24 cellular contexts compared by ENCODE assay signal in genomic region chr7:118843456-118843855, GRCh38.
DNase-seq lines count a peak whose midpoint lies in the region; ATAC-seq, FAIRE-seq and TF ChIP-seq lines count a peak whose summit lies in the region.
"Had no signal": no experiment of that assay in that cellular context is flagged by ENCODE, and none has a peak within 500 bp of the region (broad histone marks: within the 10 kb centered on the region; RNA-seq: fewer than 3 reads in every experiment).

No MANE protein-coding gene starts in this region.

- no peak for TF ChIP-seq POLR2A in erythroblast (IDR thresholded peaks at IDR 0.05; ENCODE audit: low read length)

- no peaks in the 10 kb centered on the region for H3K9me3 ChIP-seq in pancreas
- H3K9me3 ChIP-seq: A549; BE2C; BLaER1 treated with 17β-estradiol and CSF1 and Interleukin-3, amounts not matched to agents 10 nM and 100 nM had no signal

- no peaks in the 10 kb centered on the region for H3K27me3 ChIP-seq in pancreas
- H3K27me3 ChIP-seq: BE2C; BLaER1 treated with 17β-estradiol and CSF1 and Interleukin-3, amounts not matched to agents 10 nM and 100 nM had no signal

- FAIRE-seq in A204.1 (lab: Jason Lieb, UNC) = peak; percentile 99
- peak; percentile 94 for FAIRE-seq in RCC 7860 (lab: Jason Lieb, UNC)
- peak; percentile 96 for FAIRE-seq in colon (lab: Jason Lieb, UNC)
- peak; percentile 96 for FAIRE-seq in pancreas (lab: Jason Lieb, UNC)
- FAIRE-seq: A549, GM12891, GM18507 had no signal

- WGBS in pancreas, 2 donors = 55 to 72% methylated on average over 1 of the region's 1 CpG

- DNase-seq in RCC 7860 (ENCODE audit: low spot score) (no peak), pancreas (no peak), NCI-H2107 treated with DMSO at 0.1 percent for 48 hours (lab: John Stamatoyannopoulos, UW; ENCODE audit: unreplicated experiment) (no peak), erythroblast (lab: John Stamatoyannopoulos, UW) (no peak)
- no peak for DNase-seq in activated T-cell treated with anti-CD3 and anti-CD28 coated beads, Interleukin-2, amount 50 U/mL, for 48 hours
- no peak for DNase-seq in activated CD4-positive, CD25-positive, alpha-beta regulatory T cell (lab: John Stamatoyannopoulos, UW)
- DNase-seq: ACHN; AML-193; BE2C; CD4-positive, alpha-beta T cell; CD8-positive, alpha-beta memory T cell; DMS 273 treated with DMSO at 0.1 percent for 48 hours; DMS79; EL; GF-D8; H9 had no signal

- no peak overlapping the region for H3K27ac ChIP-seq in pancreas
- H3K27ac ChIP-seq: A549; BLaER1 treated with 17β-estradiol and CSF1 and Interleukin-3, amounts not matched to agents 10 nM and 100 nM had no signal

- no peaks in the 10 kb centered on the region for H3K36me3 ChIP-seq in pancreas
- H3K36me3 ChIP-seq: BE2C; BLaER1 treated with 17β-estradiol and CSF1 and Interleukin-3, amounts not matched to agents 10 nM and 100 nM had no signal

- intact Hi-C loops in pancreas (cut with DNase I) = no loop called here

- no peak overlapping the region for H3K4me3 ChIP-seq in pancreas
- H3K4me3 ChIP-seq: A549; BLaER1 treated with 17β-estradiol and CSF1 and Interleukin-3, amounts not matched to agents 10 nM and 100 nM; GM23338 had no signal

- no peak for ATAC-seq in pancreas
- ATAC-seq: A549, GM23338, HCT116 had no signal

- no peak for TF ChIP-seq CTCF in pancreas (IDR thresholded peaks at IDR 0.05)

- H3K4me1 ChIP-seq in pancreas = no peaks in the 10 kb centered on the region
- H3K4me1 ChIP-seq: A549; BE2C; BLaER1 treated with 17β-estradiol and CSF1 and Interleukin-3, amounts not matched to agents 10 nM and 100 nM had no signal
